16 cellular contexts compared by ENCODE assay signal in genomic region chr10:95881316-95881715, GRCh38.
"Had no signal": no experiment of that assay in that cellular context is flagged by ENCODE, and none has a peak within 500 bp of the region (broad histone marks: within the 10 kb centered on the region; RNA-seq: fewer than 3 reads in every experiment).

No MANE protein-coding gene starts in this region.

- H3K27me3 Mint-ChIP-seq: activated naive CD4-positive, alpha-beta T cell treated with anti-CD3 and anti-CD28 coated beads, Interleukin-2, amount 50 U/mL, for 24 hours; type B pancreatic cell had no signal

- ATAC-seq: left lung had no signal

- H3K4me1 ChIP-seq: breast epithelium, neural progenitor cell, parathyroid adenoma had no signal

- H3K36me3 ChIP-seq: breast epithelium had no signal

- FAIRE-seq: endothelial cell of umbilical vein, islet of Langerhans had no signal

- H3K27ac ChIP-seq: neural progenitor cell, parathyroid adenoma had no signal

- H3K4me1 Mint-ChIP-seq: activated naive CD4-positive, alpha-beta T cell treated with anti-CD3 and anti-CD28 coated beads, Interleukin-2, amount 50 U/mL, for 24 hours; neural progenitor cell had no signal

- H3K4me3 Mint-ChIP-seq: activated naive CD4-positive, alpha-beta T cell treated with anti-CD3 and anti-CD28 coated beads, Interleukin-2, amount 50 U/mL, for 24 hours; neural progenitor cell; type B pancreatic cell had no signal

- H3K9me3 ChIP-seq: breast epithelium, left lung had no signal

- H3K9me3 Mint-ChIP-seq: activated naive CD4-positive, alpha-beta T cell treated with anti-CD3 and anti-CD28 coated beads, Interleukin-2, amount 50 U/mL, for 24 hours; type B pancreatic cell had no signal

- DNase-seq: activated CD4-positive, alpha-beta T cell treated with anti-CD3 and anti-CD28 coated beads, Interleukin-2, amount 50 U/mL, for 1 hour; activated effector memory CD4-positive, alpha-beta T cell treated with Interleukin-2 at 50 U/mL for 16 hours; activated T-cell treated with anti-CD3 and anti-CD28 coated beads, Interleukin-2, amount 50 U/mL, for 1 hour; glutamatergic neuron; left lung; mesendoderm; retina; stimulated activated CD4-positive, alpha-beta T cell treated with anti-CD3 and anti-CD28 coated beads, Interleukin-4, amount 100 ng/mL, for 4 hours; T-helper 2 cell had no signal

- H3K4me3 ChIP-seq: breast epithelium, left lung, neural progenitor cell had no signal

- H3K27me3 ChIP-seq: breast epithelium, left lung, neural progenitor cell had no signal

- H3K27ac Mint-ChIP-seq: activated naive CD4-positive, alpha-beta T cell treated with anti-CD3 and anti-CD28 coated beads, Interleukin-2, amount 50 U/mL, for 24 hours; neural progenitor cell; type B pancreatic cell had no signal
